2 cellular contexts compared by ENCODE assay signal in genomic region chr22:21685164-21685513, GRCh38.
TF ChIP-seq lines count a peak whose summit lies in the region.

No MANE protein-coding gene starts in this region.

TF ChIP-seq in HepG2, 621 proteins besides CTCF, POLR2A, EP300 and RAD21:
- TF ChIP-seq NR2F1 (CRISPR knock-in tag; IDR thresholded peaks at IDR 0.05) = no peak
- peak; percentile 48 for TF ChIP-seq AGO2 (optimal IDR thresholded peaks at IDR 0.05; ENCODE audit: low read depth, low read length)

TF ChIP-seq in neural cell, 6 proteins besides CTCF, POLR2A, EP300 and RAD21:
- TF ChIP-seq SMC3 (conservative IDR thresholded peaks at IDR 0.05; ENCODE audit: poor library complexity) (no peak), EZH2 (IDR thresholded peaks at IDR 0.05; ENCODE audit: borderline replicate concordance, insufficient read depth, low read length, poor library complexity, severe bottlenecking) (no peak), POLR2AphosphoS5 (IDR thresholded peaks at IDR 0.05) (peak; percentile 49), REST (IDR thresholded peaks at IDR 0.05; ENCODE audit: borderline replicate concordance) (no peak)
